ENCODE assay signal across 14 cellular contexts in genomic region chr2:140747665-140748064, GRCh38.
DNase-seq lines count a peak whose midpoint lies in the region; ATAC-seq and TF ChIP-seq lines count a peak whose summit lies in the region.
"Had no signal": no experiment of that assay in that cellular context is flagged by ENCODE, and none has a peak within 500 bp of the region (broad histone marks: within the 10 kb centered on the region; RNA-seq: fewer than 3 reads in every experiment).

No MANE protein-coding gene starts in this region.

- H3K4me1 ChIP-seq in osteoblast (ENCODE audit: insufficient read depth, low read length) = no peaks in the 10 kb centered on the region

- no peaks in the 10 kb centered on the region for H3K4me1 Mint-ChIP-seq in activated T-helper 17 cell treated with anti-CD3 and anti-CD28 coated beads, Interleukin-2, amount 50 U/mL, for 72 hours
- H3K4me1 Mint-ChIP-seq: stimulated activated naive CD8-positive, alpha-beta T cell treated with anti-CD3 and anti-CD28 coated beads, Interleukin-15, amount 100 ng/mL, for 72 hours had no signal

- H3K27ac Mint-ChIP-seq in activated T-helper 17 cell treated with anti-CD3 and anti-CD28 coated beads, Interleukin-2, amount 50 U/mL, for 72 hours = no peak overlapping the region
- H3K27ac Mint-ChIP-seq: stimulated activated naive CD8-positive, alpha-beta T cell treated with anti-CD3 and anti-CD28 coated beads, Interleukin-15, amount 100 ng/mL, for 72 hours had no signal

- H3K79me2 ChIP-seq in osteoblast (ENCODE audit: insufficient read depth, low read length) = no peaks in the 10 kb centered on the region

- H3K27ac ChIP-seq in osteoblast (ENCODE audit: low read depth, low read length) = no peak overlapping the region

- no peaks in the 10 kb centered on the region for H3K36me3 ChIP-seq in osteoblast (ENCODE audit: insufficient read depth, low read length)

- no peak overlapping the region for H3K4me3 ChIP-seq in osteoblast (ENCODE audit: insufficient read depth, low read length)

- H3K36me3 Mint-ChIP-seq in activated T-helper 17 cell treated with anti-CD3 and anti-CD28 coated beads, Interleukin-2, amount 50 U/mL, for 72 hours (ENCODE audit: low read depth) = no peaks in the 10 kb centered on the region

- H3K4me2 ChIP-seq in osteoblast (ENCODE audit: insufficient read depth, low read length) = no peak overlapping the region

- no peaks in the 10 kb centered on the region for H3K27me3 ChIP-seq in osteoblast (ENCODE audit: insufficient read depth, low read length)

- peaks cover 3% of the 10 kb centered on the region for H3K9me3 Mint-ChIP-seq in activated T-helper 17 cell treated with anti-CD3 and anti-CD28 coated beads, Interleukin-2, amount 50 U/mL, for 72 hours

- H2AFZ ChIP-seq in osteoblast (ENCODE audit: low read length) = no peak overlapping the region

- H3K27me3 Mint-ChIP-seq in activated T-helper 17 cell treated with anti-CD3 and anti-CD28 coated beads, Interleukin-2, amount 50 U/mL, for 72 hours = no peaks in the 10 kb centered on the region
- H3K27me3 Mint-ChIP-seq: stimulated activated naive CD8-positive, alpha-beta T cell treated with anti-CD3 and anti-CD28 coated beads, Interleukin-15, amount 100 ng/mL, for 72 hours had no signal

- H3K4me3 Mint-ChIP-seq in activated T-helper 17 cell treated with anti-CD3 and anti-CD28 coated beads, Interleukin-2, amount 50 U/mL, for 72 hours = no peak overlapping the region
- H3K4me3 Mint-ChIP-seq: stimulated activated naive CD8-positive, alpha-beta T cell treated with anti-CD3 and anti-CD28 coated beads, Interleukin-15, amount 100 ng/mL, for 72 hours had no signal

- DNase-seq in dermis blood vessel endothelial cell (no peak), DMS53 (lab: John Stamatoyannopoulos, UW) (no peak), osteoblast (ENCODE audit: insufficient read length, low spot score, missing footprints) (no peak), mucosa of gallbladder (ENCODE audit: low spot score) (no peak)
- DNase-seq: C1 segment of cervical spinal cord; EL; IMR-90; NCI-H748 treated with DMSO at 0.1 percent for 48 hours; stimulated activated CD4-positive, alpha-beta T cell treated with anti-CD3 and anti-CD28 coated beads, Interleukin-2, amount 100 ng/mL, for 48 hours; stimulated activated naive CD8-positive, alpha-beta T cell treated with anti-CD3 and anti-CD28 coated beads, Interleukin-15, amount 100 ng/mL, for 72 hours had no signal

- ATAC-seq in GM18870 (IDR thresholded peaks at IDR 0.05; ENCODE audit: unreplicated experiment) = peak; percentile 98
- peak; percentile 95 for ATAC-seq in GM21717 (IDR thresholded peaks at IDR 0.05; ENCODE audit: unreplicated experiment)
- ATAC-seq in HG03060 (IDR thresholded peaks at IDR 0.05; ENCODE audit: low read depth, unreplicated experiment) = peak; percentile 91
- peak; percentile 45 for ATAC-seq in activated T-helper 17 cell treated with anti-CD3 and anti-CD28 coated beads, Interleukin-2, amount 50 U/mL, for 72 hours (replicated peaks)
- ATAC-seq: stimulated activated naive CD8-positive, alpha-beta T cell treated with anti-CD3 and anti-CD28 coated beads, Interleukin-15, amount 100 ng/mL, for 72 hours had no signal

- H3K9me3 ChIP-seq in osteoblast (ENCODE audit: low read depth, low read length) = no peaks in the 10 kb centered on the region

- no peaks in the 10 kb centered on the region for H4K20me1 ChIP-seq in osteoblast (ENCODE audit: insufficient read depth, low read length)

- TF ChIP-seq CTCF in osteoblast (IDR thresholded peaks at IDR 0.05; ENCODE audit: extremely low read depth, low read depth, low read length) = no peak

Comparison
In these comparisons a context has a peak if more than half of its experiments do, and no peak if none do; other contexts are left out.
1. ATAC-seq: peak in every context shown above with its lines; median percentile 98 in GM18870; 95 in GM21717; 91 in HG03060; 45 in activated T-helper 17 cell treated with anti-CD3 and anti-CD28 coated beads, Interleukin-2, amount 50 U/mL, for 72 hours.